Comparison of ENCODE assay signal across 1 cellular context in the genomic region with DNA sequence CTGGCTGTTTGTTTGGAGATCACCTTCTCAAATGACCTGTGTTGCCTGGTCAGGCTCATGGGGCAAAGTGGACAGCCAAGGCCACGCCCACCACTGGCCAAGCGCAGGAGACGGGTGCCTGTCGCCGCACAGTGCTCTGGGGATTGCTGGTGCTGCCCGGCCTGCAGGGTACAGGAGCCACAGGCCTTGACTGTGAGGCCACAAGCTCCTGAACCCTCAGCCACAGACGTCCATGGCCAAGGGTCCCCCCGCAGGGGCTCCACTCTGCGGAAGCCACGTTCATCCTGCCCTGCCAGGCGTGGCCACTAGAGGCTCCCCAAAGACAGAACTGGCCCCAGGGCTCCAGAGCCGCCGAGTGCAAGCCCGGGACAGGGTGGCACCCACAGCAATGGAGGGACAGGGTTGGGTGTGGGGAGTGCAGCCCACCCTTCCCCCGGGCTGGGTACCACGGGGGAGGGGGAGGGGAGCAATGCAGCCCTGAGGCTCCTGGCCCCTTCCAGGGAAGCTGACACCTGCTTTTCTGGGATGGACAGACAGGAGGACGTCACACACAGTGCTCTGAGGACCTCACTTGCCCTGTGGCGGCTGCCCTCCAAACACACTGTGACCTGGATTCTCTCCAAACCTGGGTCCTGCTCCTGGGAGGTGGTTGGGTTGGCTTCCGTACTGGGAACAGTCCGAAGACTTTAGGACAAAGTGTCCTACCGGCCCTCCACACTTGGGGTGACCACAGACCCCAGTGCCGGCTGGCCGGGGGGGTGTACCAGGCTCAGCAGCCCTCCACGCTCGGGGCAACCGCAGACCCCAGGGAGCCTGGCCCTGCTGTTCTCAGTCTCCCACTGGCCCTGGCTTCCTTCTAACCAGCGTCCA.
A peak's percentile ranks its signal among the peaks of the same experiment; 100 is the strongest.
TF ChIP-seq lines count a peak whose summit lies in the region.

No MANE protein-coding gene starts in this region.

TF ChIP-seq in HEK293, 187 proteins besides CTCF, POLR2A, EP300 and RAD21 (continued from another document and continues in another):
- TF ChIP-seq ZNF560 (tag by site-specific recombination; IDR thresholded peaks at IDR 0.05; ENCODE audit: borderline replicate concordance) (no peak), ZNF302 (tag by site-specific recombination; IDR thresholded peaks at IDR 0.05; ENCODE audit: low read depth) (no peak), ZBTB1 (tag by site-specific recombination; IDR thresholded peaks at IDR 0.05) (no peak), ZNF184 (tag by site-specific recombination; IDR thresholded peaks at IDR 0.05) (no peak), ZBTB48 (tag by site-specific recombination; IDR thresholded peaks at IDR 0.05) (0 out of 2 replicates have a peak, but pooled peaks have one; percentile 16), ZFP41 (tag by site-specific recombination; IDR thresholded peaks at IDR 0.05; ENCODE audit: borderline replicate concordance) (no peak), BCL11A (tag by site-specific recombination; IDR thresholded peaks at IDR 0.05; ENCODE audit: low read depth) (peak; percentile 58; the same call in 1 of the 2 replicates), KLF7 (tag by site-specific recombination; IDR thresholded peaks at IDR 0.05; ENCODE audit: borderline replicate concordance) (no peak; the same call in 1 of the 2 replicates), MYNN (tag by site-specific recombination; IDR thresholded peaks at IDR 0.05; ENCODE audit: borderline replicate concordance) (no peak), ZNF112 (tag by site-specific recombination; IDR thresholded peaks at IDR 0.05) (no peak), ZNF155 (tag by site-specific recombination; IDR thresholded peaks at IDR 0.05) (no peak), ZNF19 (tag by site-specific recombination; IDR thresholded peaks at IDR 0.05; ENCODE audit: low read depth) (no peak), SALL2 (tag by site-specific recombination; IDR thresholded peaks at IDR 0.05; ENCODE audit: borderline replicate concordance) (no peak), EGR2 (tag by site-specific recombination; IDR thresholded peaks at IDR 0.05; ENCODE audit: low read depth) (no peak), ZNF174 (tag by site-specific recombination; IDR thresholded peaks at IDR 0.05) (no peak), ZNF133 (tag by site-specific recombination; IDR thresholded peaks at IDR 0.05) (no peak), SP3 (tag by site-specific recombination; IDR thresholded peaks at IDR 0.05) (no peak), ZXDB (tag by site-specific recombination; IDR thresholded peaks at IDR 0.05) (peak; percentile 64; the same call in 1 of the 2 replicates), ZNF768 (tag by site-specific recombination; IDR thresholded peaks at IDR 0.05) (no peak), ZNF394 (tag by site-specific recombination; IDR thresholded peaks at IDR 0.05; ENCODE audit: borderline replicate concordance) (no peak), KLF10 (tag by site-specific recombination; IDR thresholded peaks at IDR 0.05) (peak; percentile 41; the same call in 1 of the 2 replicates), ZNF596 (tag by site-specific recombination; IDR thresholded peaks at IDR 0.05) (no peak), ZNF24 (tag by site-specific recombination; IDR thresholded peaks at IDR 0.05) (no peak), ZNF621 (tag by site-specific recombination; IDR thresholded peaks at IDR 0.05) (no peak), ZNF544 (tag by site-specific recombination; IDR thresholded peaks at IDR 0.05) (no peak), ZFHX2 (tag by site-specific recombination; conservative IDR thresholded peaks at IDR 0.05) (no peak), ZNF239 (tag by site-specific recombination; IDR thresholded peaks at IDR 0.05) (no peak), ZNF211 (tag by site-specific recombination; IDR thresholded peaks at IDR 0.05; ENCODE audit: low read depth) (no peak), ZNF2 (tag by site-specific recombination; IDR thresholded peaks at IDR 0.05) (no peak), ZNF558 (tag by site-specific recombination; IDR thresholded peaks at IDR 0.05) (no peak), ZNF23 (tag by site-specific recombination; IDR thresholded peaks at IDR 0.05; ENCODE audit: borderline replicate concordance) (no peak), ZBTB20 (tag by site-specific recombination; IDR thresholded peaks at IDR 0.05) (no peak), ZNF202 (tag by site-specific recombination; IDR thresholded peaks at IDR 0.05; ENCODE audit: borderline replicate concordance) (no peak), ZNF660 (tag by site-specific recombination; IDR thresholded peaks at IDR 0.05) (no peak), ZNF366 (tag by site-specific recombination; conservative IDR thresholded peaks at IDR 0.05) (0 out of 2 replicates have a peak, but pooled peaks have one; percentile 22), ZNF777 (tag by site-specific recombination; IDR thresholded peaks at IDR 0.05; ENCODE audit: borderline replicate concordance) (no peak), ZNF335 (tag by site-specific recombination; conservative IDR thresholded peaks at IDR 0.05) (no peak), OVOL3 (tag by site-specific recombination; IDR thresholded peaks at IDR 0.05) (no peak), ZNF561 (tag by site-specific recombination; IDR thresholded peaks at IDR 0.05; ENCODE audit: borderline replicate concordance) (peak; percentile 80; the same call in 1 of the 2 replicates), GFI1B (tag by site-specific recombination; IDR thresholded peaks at IDR 0.05) (no peak), ZFP3 (tag by site-specific recombination; IDR thresholded peaks at IDR 0.05; ENCODE audit: low read depth) (no peak), ZNF169 (tag by site-specific recombination; IDR thresholded peaks at IDR 0.05) (no peak)
- TF ChIP-seq, protein P1, sequence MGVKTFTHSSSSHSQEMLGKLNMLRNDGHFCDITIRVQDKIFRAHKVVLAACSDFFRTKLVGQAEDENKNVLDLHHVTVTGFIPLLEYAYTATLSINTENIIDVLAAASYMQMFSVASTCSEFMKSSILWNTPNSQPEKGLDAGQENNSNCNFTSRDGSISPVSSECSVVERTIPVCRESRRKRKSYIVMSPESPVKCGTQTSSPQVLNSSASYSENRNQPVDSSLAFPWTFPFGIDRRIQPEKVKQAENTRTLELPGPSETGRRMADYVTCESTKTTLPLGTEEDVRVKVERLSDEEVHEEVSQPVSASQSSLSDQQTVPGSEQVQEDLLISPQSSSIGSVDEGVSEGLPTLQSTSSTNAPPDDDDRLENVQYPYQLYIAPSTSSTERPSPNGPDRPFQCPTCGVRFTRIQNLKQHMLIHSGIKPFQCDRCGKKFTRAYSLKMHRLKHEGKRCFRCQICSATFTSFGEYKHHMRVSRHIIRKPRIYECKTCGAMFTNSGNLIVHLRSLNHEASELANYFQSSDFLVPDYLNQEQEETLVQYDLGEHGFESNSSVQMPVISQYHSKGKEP (tag by site-specific recombination; IDR thresholded peaks at IDR 0.05), result no peak
- TF ChIP-seq, protein P2, sequence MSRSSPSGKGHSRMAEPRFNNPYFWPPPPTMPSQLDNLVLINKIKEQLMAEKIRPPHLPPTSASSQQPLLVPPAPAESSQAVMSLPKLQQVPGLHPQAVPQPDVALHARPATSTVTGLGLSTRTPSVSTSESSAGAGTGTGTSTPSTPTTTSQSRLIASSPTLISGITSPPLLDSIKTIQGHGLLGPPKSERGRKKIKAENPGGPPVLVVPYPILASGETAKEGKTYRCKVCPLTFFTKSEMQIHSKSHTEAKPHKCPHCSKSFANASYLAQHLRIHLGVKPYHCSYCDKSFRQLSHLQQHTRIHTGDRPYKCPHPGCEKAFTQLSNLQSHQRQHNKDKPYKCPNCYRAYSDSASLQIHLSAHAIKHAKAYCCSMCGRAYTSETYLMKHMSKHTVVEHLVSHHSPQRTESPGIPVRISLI (tag by site-specific recombination; IDR thresholded peaks at IDR 0.05), result no peak
- TF ChIP-seq, protein P3, sequence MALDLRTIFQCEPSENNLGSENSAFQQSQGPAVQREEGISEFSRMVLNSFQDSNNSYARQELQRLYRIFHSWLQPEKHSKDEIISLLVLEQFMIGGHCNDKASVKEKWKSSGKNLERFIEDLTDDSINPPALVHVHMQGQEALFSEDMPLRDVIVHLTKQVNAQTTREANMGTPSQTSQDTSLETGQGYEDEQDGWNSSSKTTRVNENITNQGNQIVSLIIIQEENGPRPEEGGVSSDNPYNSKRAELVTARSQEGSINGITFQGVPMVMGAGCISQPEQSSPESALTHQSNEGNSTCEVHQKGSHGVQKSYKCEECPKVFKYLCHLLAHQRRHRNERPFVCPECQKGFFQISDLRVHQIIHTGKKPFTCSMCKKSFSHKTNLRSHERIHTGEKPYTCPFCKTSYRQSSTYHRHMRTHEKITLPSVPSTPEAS (tag by site-specific recombination; IDR thresholded peaks at IDR 0.05), result no peak
- TF ChIP-seq, protein P4, sequence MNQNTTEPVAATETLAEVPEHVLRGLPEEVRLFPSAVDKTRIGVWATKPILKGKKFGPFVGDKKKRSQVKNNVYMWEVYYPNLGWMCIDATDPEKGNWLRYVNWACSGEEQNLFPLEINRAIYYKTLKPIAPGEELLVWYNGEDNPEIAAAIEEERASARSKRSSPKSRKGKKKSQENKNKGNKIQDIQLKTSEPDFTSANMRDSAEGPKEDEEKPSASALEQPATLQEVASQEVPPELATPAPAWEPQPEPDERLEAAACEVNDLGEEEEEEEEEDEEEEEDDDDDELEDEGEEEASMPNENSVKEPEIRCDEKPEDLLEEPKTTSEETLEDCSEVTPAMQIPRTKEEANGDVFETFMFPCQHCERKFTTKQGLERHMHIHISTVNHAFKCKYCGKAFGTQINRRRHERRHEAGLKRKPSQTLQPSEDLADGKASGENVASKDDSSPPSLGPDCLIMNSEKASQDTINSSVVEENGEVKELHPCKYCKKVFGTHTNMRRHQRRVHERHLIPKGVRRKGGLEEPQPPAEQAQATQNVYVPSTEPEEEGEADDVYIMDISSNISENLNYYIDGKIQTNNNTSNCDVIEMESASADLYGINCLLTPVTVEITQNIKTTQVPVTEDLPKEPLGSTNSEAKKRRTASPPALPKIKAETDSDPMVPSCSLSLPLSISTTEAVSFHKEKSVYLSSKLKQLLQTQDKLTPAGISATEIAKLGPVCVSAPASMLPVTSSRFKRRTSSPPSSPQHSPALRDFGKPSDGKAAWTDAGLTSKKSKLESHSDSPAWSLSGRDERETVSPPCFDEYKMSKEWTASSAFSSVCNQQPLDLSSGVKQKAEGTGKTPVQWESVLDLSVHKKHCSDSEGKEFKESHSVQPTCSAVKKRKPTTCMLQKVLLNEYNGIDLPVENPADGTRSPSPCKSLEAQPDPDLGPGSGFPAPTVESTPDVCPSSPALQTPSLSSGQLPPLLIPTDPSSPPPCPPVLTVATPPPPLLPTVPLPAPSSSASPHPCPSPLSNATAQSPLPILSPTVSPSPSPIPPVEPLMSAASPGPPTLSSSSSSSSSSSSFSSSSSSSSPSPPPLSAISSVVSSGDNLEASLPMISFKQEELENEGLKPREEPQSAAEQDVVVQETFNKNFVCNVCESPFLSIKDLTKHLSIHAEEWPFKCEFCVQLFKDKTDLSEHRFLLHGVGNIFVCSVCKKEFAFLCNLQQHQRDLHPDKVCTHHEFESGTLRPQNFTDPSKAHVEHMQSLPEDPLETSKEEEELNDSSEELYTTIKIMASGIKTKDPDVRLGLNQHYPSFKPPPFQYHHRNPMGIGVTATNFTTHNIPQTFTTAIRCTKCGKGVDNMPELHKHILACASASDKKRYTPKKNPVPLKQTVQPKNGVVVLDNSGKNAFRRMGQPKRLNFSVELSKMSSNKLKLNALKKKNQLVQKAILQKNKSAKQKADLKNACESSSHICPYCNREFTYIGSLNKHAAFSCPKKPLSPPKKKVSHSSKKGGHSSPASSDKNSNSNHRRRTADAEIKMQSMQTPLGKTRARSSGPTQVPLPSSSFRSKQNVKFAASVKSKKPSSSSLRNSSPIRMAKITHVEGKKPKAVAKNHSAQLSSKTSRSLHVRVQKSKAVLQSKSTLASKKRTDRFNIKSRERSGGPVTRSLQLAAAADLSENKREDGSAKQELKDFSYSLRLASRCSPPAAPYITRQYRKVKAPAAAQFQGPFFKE (tag by site-specific recombination; IDR thresholded peaks at IDR 0.05; ENCODE audit: borderline replicate concordance), result no peak
- TF ChIP-seq, protein P5, sequence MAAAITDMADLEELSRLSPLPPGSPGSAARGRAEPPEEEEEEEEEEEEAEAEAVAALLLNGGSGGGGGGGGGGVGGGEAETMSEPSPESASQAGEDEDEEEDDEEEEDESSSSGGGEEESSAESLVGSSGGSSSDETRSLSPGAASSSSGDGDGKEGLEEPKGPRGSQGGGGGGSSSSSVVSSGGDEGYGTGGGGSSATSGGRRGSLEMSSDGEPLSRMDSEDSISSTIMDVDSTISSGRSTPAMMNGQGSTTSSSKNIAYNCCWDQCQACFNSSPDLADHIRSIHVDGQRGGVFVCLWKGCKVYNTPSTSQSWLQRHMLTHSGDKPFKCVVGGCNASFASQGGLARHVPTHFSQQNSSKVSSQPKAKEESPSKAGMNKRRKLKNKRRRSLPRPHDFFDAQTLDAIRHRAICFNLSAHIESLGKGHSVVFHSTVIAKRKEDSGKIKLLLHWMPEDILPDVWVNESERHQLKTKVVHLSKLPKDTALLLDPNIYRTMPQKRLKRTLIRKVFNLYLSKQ (tag by site-specific recombination; IDR thresholded peaks at IDR 0.05; ENCODE audit: borderline replicate concordance), result no peak
- TF ChIP-seq, protein P6, sequence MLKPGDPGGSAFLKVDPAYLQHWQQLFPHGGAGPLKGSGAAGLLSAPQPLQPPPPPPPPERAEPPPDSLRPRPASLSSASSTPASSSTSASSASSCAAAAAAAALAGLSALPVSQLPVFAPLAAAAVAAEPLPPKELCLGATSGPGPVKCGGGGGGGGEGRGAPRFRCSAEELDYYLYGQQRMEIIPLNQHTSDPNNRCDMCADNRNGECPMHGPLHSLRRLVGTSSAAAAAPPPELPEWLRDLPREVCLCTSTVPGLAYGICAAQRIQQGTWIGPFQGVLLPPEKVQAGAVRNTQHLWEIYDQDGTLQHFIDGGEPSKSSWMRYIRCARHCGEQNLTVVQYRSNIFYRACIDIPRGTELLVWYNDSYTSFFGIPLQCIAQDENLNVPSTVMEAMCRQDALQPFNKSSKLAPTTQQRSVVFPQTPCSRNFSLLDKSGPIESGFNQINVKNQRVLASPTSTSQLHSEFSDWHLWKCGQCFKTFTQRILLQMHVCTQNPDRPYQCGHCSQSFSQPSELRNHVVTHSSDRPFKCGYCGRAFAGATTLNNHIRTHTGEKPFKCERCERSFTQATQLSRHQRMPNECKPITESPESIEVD (tag by site-specific recombination; IDR thresholded peaks at IDR 0.05), result no peak
- TF ChIP-seq, protein P7, sequence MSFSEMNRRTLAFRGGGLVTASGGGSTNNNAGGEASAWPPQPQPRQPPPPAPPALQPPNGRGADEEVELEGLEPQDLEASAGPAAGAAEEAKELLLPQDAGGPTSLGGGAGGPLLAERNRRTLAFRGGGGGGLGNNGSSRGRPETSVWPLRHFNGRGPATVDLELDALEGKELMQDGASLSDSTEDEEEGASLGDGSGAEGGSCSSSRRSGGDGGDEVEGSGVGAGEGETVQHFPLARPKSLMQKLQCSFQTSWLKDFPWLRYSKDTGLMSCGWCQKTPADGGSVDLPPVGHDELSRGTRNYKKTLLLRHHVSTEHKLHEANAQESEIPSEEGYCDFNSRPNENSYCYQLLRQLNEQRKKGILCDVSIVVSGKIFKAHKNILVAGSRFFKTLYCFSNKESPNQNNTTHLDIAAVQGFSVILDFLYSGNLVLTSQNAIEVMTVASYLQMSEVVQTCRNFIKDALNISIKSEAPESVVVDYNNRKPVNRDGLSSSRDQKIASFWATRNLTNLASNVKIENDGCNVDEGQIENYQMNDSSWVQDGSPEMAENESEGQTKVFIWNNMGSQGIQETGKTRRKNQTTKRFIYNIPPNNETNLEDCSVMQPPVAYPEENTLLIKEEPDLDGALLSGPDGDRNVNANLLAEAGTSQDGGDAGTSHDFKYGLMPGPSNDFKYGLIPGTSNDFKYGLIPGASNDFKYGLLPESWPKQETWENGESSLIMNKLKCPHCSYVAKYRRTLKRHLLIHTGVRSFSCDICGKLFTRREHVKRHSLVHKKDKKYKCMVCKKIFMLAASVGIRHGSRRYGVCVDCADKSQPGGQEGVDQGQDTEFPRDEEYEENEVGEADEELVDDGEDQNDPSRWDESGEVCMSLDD (tag by site-specific recombination; IDR thresholded peaks at IDR 0.05), result 0 out of 2 replicates have a peak, but pooled peaks have one; percentile 12
